ENCODE assay signal across 26 cellular contexts in the genomic region with DNA sequence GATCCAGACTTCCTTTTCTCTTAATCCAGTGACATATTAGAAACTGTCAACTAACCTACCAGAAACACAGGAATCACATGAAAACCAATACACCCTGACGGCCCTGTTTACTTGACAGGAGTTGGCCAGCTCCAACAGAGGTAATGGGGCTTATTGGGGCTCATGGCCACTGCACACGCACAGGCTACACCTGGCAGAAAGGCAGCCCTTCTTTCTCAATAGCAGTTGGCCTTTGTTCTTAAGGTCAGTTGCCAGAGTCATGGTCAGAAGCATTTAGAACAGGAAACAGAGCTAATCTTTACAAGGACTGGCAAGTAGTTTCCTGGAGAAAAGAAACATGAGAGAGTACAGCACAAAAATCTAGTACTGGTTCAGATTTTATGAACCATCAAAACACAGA.
DNase-seq lines count a peak whose midpoint lies in the region; ATAC-seq and TF ChIP-seq lines count a peak whose summit lies in the region.
"Had no signal": no experiment of that assay in that cellular context is flagged by ENCODE, and none has a peak within 500 bp of the region (broad histone marks: within the 10 kb centered on the region; RNA-seq: fewer than 3 reads in every experiment).

No MANE protein-coding gene starts in this region.

- H3K27ac ChIP-seq in right lobe of liver (peak overlapping the region; percentile 50 to 85 (median 70)), spleen (peak overlapping the region; percentile 19 to 83 (median 67))
- H3K27ac ChIP-seq: neutrophil, SJSA1, tibial nerve had no signal

- H3K9me3 ChIP-seq in right lobe of liver: no peaks in the 10 kb centered on the region
- peaks cover 0 to 11% (median 0%) of the 10 kb centered on the region in 8 donors for H3K9me3 ChIP-seq in spleen
- H3K9me3 ChIP-seq: neutrophil, SJSA1 had no signal

- H3K4me3 ChIP-seq in fibroblast of the aortic adventitia (ENCODE audit: low read depth, low read length) (no peak overlapping the region), right lobe of liver (no peak overlapping the region), spleen (no peak overlapping the region)
- H3K4me3 ChIP-seq: lung, SJSA1, stomach, tibial nerve had no signal

- ATAC-seq in Right ventricle myocardium superior (ENCODE audit: poor library complexity): peak; percentile 36
- ATAC-seq in right lobe of liver: peak; percentile 82 to 92 (median 90)
- ATAC-seq in HG03521 (IDR thresholded peaks at IDR 0.05; ENCODE audit: unreplicated experiment): no peak
- ATAC-seq: effector memory CD8-positive, alpha-beta T cell; Panc1; T-cell had no signal

- DNase-seq in Right ventricle myocardium superior (no peak), cardiac septum (ENCODE audit: low spot score) (no peak), fibroblast of the aortic adventitia (ENCODE audit: low read depth) (peak; percentile 32), right lobe of liver (peak; percentile 37 to 81 (median 72)), spleen (no peak), NCI-H146 (lab: John Stamatoyannopoulos, UW) (no peak), NCI-H524 (lab: John Stamatoyannopoulos, UW) (no peak)
- DNase-seq: 8988T; activated CD8-positive, alpha-beta memory T cell treated with anti-CD3 and anti-CD28 coated beads for 24 hours; activated gamma-delta T cell treated with Interleukin-2 at 50 U/mL for 16 hours; activated T-cell treated with anti-CD3 and anti-CD28 coated beads, Interleukin-2, amount 50 U/mL, for 1 hour; CD4-positive, alpha-beta memory T cell; effector memory CD8-positive, alpha-beta T cell; H7; NCI-H1694; NK-92 treated with Interleukin-12 subunit alpha and Interleukin-12 subunit beta, amount 100 ng/mL, for 24 hours; retina; stimulated activated CD4-positive, alpha-beta T cell treated with anti-CD3 and anti-CD28 coated beads, Interleukin-15, amount 100 ng/mL, for 24 hours; stomach; T-cell had no signal

- H3K27me3 ChIP-seq in right lobe of liver: no peaks in the 10 kb centered on the region
- no peaks in the 10 kb centered on the region for H3K27me3 ChIP-seq in spleen (replicated peaks in 1 of 7)
- H3K27me3 ChIP-seq: neutrophil, SJSA1, stomach, tibial nerve had no signal

- TF ChIP-seq CTCF in fibroblast of the aortic adventitia (IDR thresholded peaks at IDR 0.05; ENCODE audit: insufficient read depth, low read length): no peak
- no peak for TF ChIP-seq CTCF in right lobe of liver (IDR thresholded peaks at IDR 0.05)
- TF ChIP-seq CTCF in spleen (IDR thresholded peaks at IDR 0.05 in 8 of 11, conservative IDR thresholded peaks at IDR 0.05 in 3 of 11): no peak

- TF ChIP-seq POLR2A in right lobe of liver (IDR thresholded peaks at IDR 0.05) (no peak), spleen (IDR thresholded peaks at IDR 0.05) (no peak)

- H3K4me1 ChIP-seq in right lobe of liver (peaks cover 0 to 40% (median 10%) of the 10 kb centered on the region in 4 donors), spleen (peaks cover 0 to 39% (median 10%) of the 10 kb centered on the region in 6 donors)
- H3K4me1 ChIP-seq: SJSA1 had no signal

- H3K36me3 ChIP-seq in right lobe of liver (no peaks in the 10 kb centered on the region), spleen (no peaks in the 10 kb centered on the region)
- H3K36me3 ChIP-seq: neutrophil, SJSA1, stomach, tibial nerve had no signal

- 13% methylated on average over 1 of the region's 2 CpGs for WGBS in right lobe of liver (ENCODE audit: insufficient coverage, low coverage, low lambda C conversion rate, missing lambda C conversion rate)
- WGBS in spleen, 5 donors: 45 to 81% (median 59%) methylated on average over 2 of the region's 2 CpGs

- intact Hi-C loops in Right ventricle myocardium superior (cut with DNase I) (no loop called here), cardiac septum (cut with DNase I) (no loop called here), right lobe of liver (cut with DNase I) (no loop called here), spleen (cut with DNase I; ENCODE audit: low total_unique reads) (no loop called here)

Comparison
In these comparisons a context has a peak if more than half of its experiments do, and no peak if none do; other contexts are left out.
1. DNase-seq: peak in fibroblast of the aortic adventitia (single experiment) and right lobe of liver (3 of 3); none in Right ventricle myocardium superior (single experiment), cardiac septum (single experiment), spleen (single experiment), NCI-H146 (single experiment) and NCI-H524 (0 of 2).